1 cellular context compared by ENCODE assay signal in genomic region chr10:117375360-117376147, GRCh38.
TF ChIP-seq lines count a peak whose summit lies in the region.

PDZD8 (minus strand) TSS chr10:117375440; CDS start chr10:117375227, 213 bp downstream.

TF ChIP-seq in HepG2, 621 proteins besides CTCF, POLR2A, EP300 and RAD21 (continued from another document and continues in another):
- TF ChIP-seq AFF4 (CRISPR knock-in tag; IDR thresholded peaks at IDR 0.05) (no peak), ZNF280B (CRISPR knock-in tag; IDR thresholded peaks at IDR 0.05; ENCODE audit: borderline replicate concordance) (peak; percentile 87), BRCA1 (CRISPR knock-in tag; IDR thresholded peaks at IDR 0.05) (no peak; the same call in none of the 2 replicates), KLF11 (CRISPR knock-in tag; IDR thresholded peaks at IDR 0.05) (peak; percentile 32; the same call in 1 of the 2 replicates), BHLHE40 (IDR thresholded peaks at IDR 0.05; ENCODE audit: low read length) (no peak; the same call in 1 of the 2 replicates), ZNF879 (CRISPR knock-in tag; IDR thresholded peaks at IDR 0.05) (no peak), RBM39 (IDR thresholded peaks at IDR 0.05; ENCODE audit: low read depth, low read length, poor library complexity, severe bottlenecking) (no peak), TBL1XR1 (IDR thresholded peaks at IDR 0.05; ENCODE audit: borderline replicate concordance, low read length, partially characterized antibody) (no peak), ZBTB8A (CRISPR knock-in tag; IDR thresholded peaks at IDR 0.05; ENCODE audit: borderline replicate concordance, low read depth) (no peak), HNRNPLL (IDR thresholded peaks at IDR 0.05; ENCODE audit: low read depth, low read length, poor library complexity, severe bottlenecking) (peak; percentile 74), ZFAT (CRISPR knock-in tag; conservative IDR thresholded peaks at IDR 0.05) (no peak), TBP (CRISPR knock-in tag; IDR thresholded peaks at IDR 0.05) (no peak), ZNF362 (CRISPR knock-in tag; IDR thresholded peaks at IDR 0.05; ENCODE audit: borderline replicate concordance) (no peak), CCDC6 (CRISPR knock-in tag; IDR thresholded peaks at IDR 0.05) (peak; percentile 72; the same call in 1 of the 2 replicates), ATF5 (CRISPR knock-in tag; IDR thresholded peaks at IDR 0.05; ENCODE audit: low read depth) (0 out of 2 replicates have a peak, but pooled peaks have one; percentile 13), PAF1 (CRISPR knock-in tag; IDR thresholded peaks at IDR 0.05) (no peak), HMGXB4 (CRISPR knock-in tag; IDR thresholded peaks at IDR 0.05; ENCODE audit: borderline replicate concordance in 1 of 2, low read depth in 1 of 2) (peak; percentile 77 to 95), ZNF230 (CRISPR knock-in tag; IDR thresholded peaks at IDR 0.05) (peak; percentile 35; the same call in 1 of the 2 replicates), ZFP90 (CRISPR knock-in tag; IDR thresholded peaks at IDR 0.05; ENCODE audit: borderline replicate concordance) (peak; percentile 57; the same call in 1 of the 2 replicates), RBM22 (optimal IDR thresholded peaks at IDR 0.05; ENCODE audit: low read length) (no peak), NR1H2 (CRISPR knock-in tag; IDR thresholded peaks at IDR 0.05; ENCODE audit: borderline replicate concordance, low read depth) (peak; percentile 49; the same call in 1 of the 2 replicates), ZNF441 (CRISPR knock-in tag; IDR thresholded peaks at IDR 0.05; ENCODE audit: borderline replicate concordance) (no peak), KDM3A (CRISPR knock-in tag; IDR thresholded peaks at IDR 0.05; ENCODE audit: low read depth) (peak; percentile 71; the same call in 1 of the 2 replicates), SALL1 (CRISPR knock-in tag; IDR thresholded peaks at IDR 0.05) (peak; percentile 77), IRF9 (CRISPR knock-in tag; IDR thresholded peaks at IDR 0.05; ENCODE audit: borderline replicate concordance) (0 out of 2 replicates have a peak, but pooled peaks have one; percentile 63), RBAK (CRISPR knock-in tag; IDR thresholded peaks at IDR 0.05) (no peak), TERF1 (CRISPR knock-in tag; IDR thresholded peaks at IDR 0.05) (peak; percentile 80; the same call in 1 of the 2 replicates), PLRG1 (conservative IDR thresholded peaks at IDR 0.05) (no peak), STAT5B (CRISPR knock-in tag; IDR thresholded peaks at IDR 0.05) (no peak), HMGXB3 (CRISPR knock-in tag; IDR thresholded peaks at IDR 0.05; ENCODE audit: borderline replicate concordance) (no peak), NFKBIZ (CRISPR knock-in tag; IDR thresholded peaks at IDR 0.05) (peak; percentile 62; the same call in 1 of the 2 replicates), RBFOX2 (IDR thresholded peaks at IDR 0.05; ENCODE audit: low read depth, low read length) (peak; percentile 88), REST (IDR thresholded peaks at IDR 0.05; ENCODE audit: borderline replicate concordance in 1 of 2, low read depth in 1 of 2, low read length in 2 of 2) (no peak), ZBTB44 (CRISPR knock-in tag; IDR thresholded peaks at IDR 0.05) (peak; percentile 13; the same call in 1 of the 2 replicates)
